Comparison of ENCODE assay signal across 12 cellular contexts in the genomic region with DNA sequence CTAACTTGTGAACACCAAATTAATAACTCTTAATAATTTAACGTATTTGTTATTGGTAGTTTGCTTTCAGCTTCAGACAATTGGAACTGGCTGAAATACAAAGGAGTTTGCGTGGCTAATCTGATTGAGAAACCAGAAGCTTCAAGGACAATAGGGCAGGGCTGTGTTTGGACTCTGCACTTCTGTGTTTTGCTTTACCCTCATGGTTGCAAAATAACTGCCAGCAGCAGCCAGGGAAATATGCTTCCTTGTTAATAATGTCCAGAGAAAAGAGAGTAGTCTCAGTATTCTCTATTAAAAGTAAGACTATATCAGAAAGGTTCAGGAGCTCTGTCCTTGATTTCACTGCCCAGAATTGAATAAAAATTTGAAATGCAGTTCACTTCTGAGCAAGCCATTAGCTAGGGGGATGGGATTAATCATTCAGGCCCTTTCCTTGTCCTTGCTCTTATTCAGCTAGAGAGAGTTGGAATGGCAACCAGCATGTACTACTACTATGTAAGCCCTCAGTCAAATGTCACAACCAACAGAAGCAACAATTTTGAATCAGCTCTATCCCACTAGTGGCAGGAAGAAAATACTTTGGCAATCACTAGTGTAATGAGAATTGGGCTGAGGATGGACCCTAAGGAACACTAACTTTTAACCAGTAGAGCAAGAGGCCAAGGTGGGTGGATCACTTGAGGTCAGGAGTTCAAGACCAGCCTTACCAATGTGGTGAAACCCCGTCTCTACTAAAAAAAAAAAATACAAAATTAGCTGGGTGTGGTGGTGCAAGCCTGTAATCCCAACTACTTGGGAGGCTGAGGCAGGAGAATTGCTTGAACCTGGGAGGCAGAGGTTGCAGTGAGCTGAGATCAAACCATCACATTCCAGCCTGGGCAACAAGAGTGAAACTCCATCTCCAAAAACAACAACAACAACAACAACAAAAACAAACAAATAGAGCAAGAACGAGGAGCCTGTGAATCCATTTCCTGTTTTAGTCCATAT.
DNase-seq lines count a peak whose midpoint lies in the region; ATAC-seq and TF ChIP-seq lines count a peak whose summit lies in the region.
"Had no signal": no experiment of that assay in that cellular context is flagged by ENCODE, and none has a peak within 500 bp of the region (broad histone marks: within the 10 kb centered on the region; RNA-seq: fewer than 3 reads in every experiment).

No MANE protein-coding gene starts in this region.

- TF ChIP-seq CTCF in foreskin fibroblast (IDR thresholded peaks at IDR 0.05; ENCODE audit: low read depth, low read length) (no peak), psoas muscle (IDR thresholded peaks at IDR 0.05) (no peak)

- H3K4me3 ChIP-seq in GM23248 = no peak overlapping the region
- no peak overlapping the region for H3K4me3 ChIP-seq in foreskin fibroblast (ENCODE audit: low read depth in 1 of 2, low read length in 2 of 2)
- no peak overlapping the region for H3K4me3 ChIP-seq in psoas muscle

- intact Hi-C loops in psoas muscle (cut with DNase I) = no loop called here

- H3K27me3 ChIP-seq in GM23248 (replicated peaks; ENCODE audit: insufficient read depth) (no peaks in the 10 kb centered on the region), psoas muscle (ENCODE audit: insufficient read depth in 3 of 3, low read length in 2 of 3) (no peaks in the 10 kb centered on the region)

- no peaks in the 10 kb centered on the region for H3K4me1 ChIP-seq in GM23248 (ENCODE audit: insufficient read depth)
- H3K4me1 ChIP-seq in psoas muscle = peaks cover 18% of the 10 kb centered on the region

- no peak overlapping the region for H3K27ac ChIP-seq in GM23248
- H3K27ac ChIP-seq in psoas muscle = no peak overlapping the region

- no peaks in the 10 kb centered on the region for H3K36me3 ChIP-seq in GM23248 (ENCODE audit: low read depth)
- H3K36me3 ChIP-seq in psoas muscle (ENCODE audit: insufficient read depth in 1 of 2, low read depth in 1 of 2) = no peaks in the 10 kb centered on the region

- in situ Hi-C loops in GM23248 (cut with MboI) = no loop called here

- no peak overlapping the region for H2AFZ ChIP-seq in GM23248

- peak; percentile 5 for DNase-seq in GM23248
- peak; percentile 87 for DNase-seq in SIG-M5 treated with dmso at 0.1 percent for 504 hours (lab: John Stamatoyannopoulos, UW; ENCODE audit: unreplicated experiment)
- peak; percentile 36 to 58 for DNase-seq in foreskin fibroblast
- no peak for DNase-seq in psoas muscle
- DNase-seq in T-helper 9 cell = no peak
- DNase-seq in NCI-H146 treated with DMSO at 0.1 percent for 48 hours (lab: John Stamatoyannopoulos, UW; ENCODE audit: unreplicated experiment) = no peak
- no peak for DNase-seq in RPMI8226
- DNase-seq in T-helper 1 cell = no peak
- DNase-seq: activated CD4-positive, alpha-beta T cell treated with anti-CD3 and anti-CD28 coated beads for 48 hours; islet precursor cell; NCI-H1436; posterior cingulate gyrus had no signal

- WGBS in GM23248 (ENCODE audit: low coverage in 1 of 2, low lambda C conversion rate in 2 of 2, missing lambda C conversion rate in 2 of 2), 2 experiments = 82 to 86% methylated on average over 3 to 4 of the region's 4 CpGs
- 49 to 58% (median 54%) methylated on average over 4 of the region's 4 CpGs for WGBS in psoas muscle, 3 donors

- peaks cover 43% of the 10 kb centered on the region for H3K79me2 ChIP-seq in GM23248 (ENCODE audit: insufficient read depth)

- peak in 3 of 4 donors; percentile 73 to 86 (median 80) for ATAC-seq in psoas muscle

- no peaks in the 10 kb centered on the region for H4K20me1 ChIP-seq in GM23248 (ENCODE audit: insufficient read depth)

- no peaks in the 10 kb centered on the region for H3K9me3 ChIP-seq in GM23248 (ENCODE audit: low read depth)
- H3K9me3 ChIP-seq in psoas muscle = no peaks in the 10 kb centered on the region

- no peaks in the 10 kb centered on the region for H3K9me2 ChIP-seq in GM23248 (ENCODE audit: insufficient read depth)

- no peak overlapping the region for H3K9ac ChIP-seq in GM23248

- H3F3A ChIP-seq in GM23248 (ENCODE audit: insufficient read depth) = no peaks in the 10 kb centered on the region

- no peak overlapping the region for H3K4me2 ChIP-seq in GM23248 (ENCODE audit: unreplicated experiment)

Comparison
In these comparisons a context has a peak if more than half of its experiments do, and no peak if none do; other contexts are left out.
1. DNase-seq: peak in GM23248 (single experiment), SIG-M5 treated with dmso at 0.1 percent for 504 hours (single experiment) and foreskin fibroblast (2 of 2); none in psoas muscle (0 of 2), T-helper 9 cell (single experiment), NCI-H146 treated with DMSO at 0.1 percent for 48 hours (single experiment), RPMI8226 (single experiment) and T-helper 1 cell (0 of 5).